ENCODE assay signal across 8 cellular contexts in the genomic region with DNA sequence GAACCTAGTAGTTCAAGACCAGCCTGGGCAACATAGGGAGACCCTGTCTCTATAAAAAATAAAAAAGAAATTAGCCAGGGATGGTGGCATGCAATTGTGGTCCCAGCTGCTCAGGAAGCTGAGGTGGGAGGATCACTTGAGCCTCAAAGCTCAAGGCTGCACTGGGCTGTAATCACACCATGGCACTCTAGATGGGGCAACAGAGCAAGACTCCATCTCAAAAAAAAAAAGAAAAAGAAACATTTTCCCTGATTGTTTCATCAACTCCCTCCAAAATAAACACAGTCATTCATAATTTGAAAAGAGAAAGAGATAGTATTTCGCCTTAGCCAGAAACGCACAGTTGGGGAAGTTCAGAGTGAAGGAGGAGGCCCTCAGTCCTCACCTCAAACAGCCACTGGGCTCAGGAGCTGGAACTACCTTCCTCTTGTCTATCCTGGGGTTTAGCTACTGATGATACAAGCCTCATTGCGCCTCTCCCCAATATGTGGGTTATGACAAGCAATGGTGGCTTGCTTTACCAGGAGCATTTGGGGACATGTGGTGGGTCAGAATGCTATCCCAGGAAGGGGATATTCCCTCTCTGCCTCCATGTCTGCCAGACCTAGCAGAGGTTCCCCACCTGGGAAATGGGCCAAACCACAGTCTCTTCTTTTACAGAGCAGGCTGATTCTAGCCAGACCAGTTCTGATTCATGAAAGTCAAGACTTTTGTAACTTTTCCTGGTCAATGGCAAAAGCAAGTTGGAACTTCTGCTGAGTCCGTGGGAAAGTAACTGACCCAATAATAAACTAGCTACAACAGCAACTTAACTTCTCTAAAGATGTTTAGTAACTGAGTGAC. TPM values are rescaled to one million over a fixed set of nuclear protein-coding genes. Genes with fewer than 3 reads are reported as not detected.
DNase-seq lines count a peak whose midpoint lies in the region; ATAC-seq and TF ChIP-seq lines count a peak whose summit lies in the region.

No MANE protein-coding gene starts in this region.

- no peak overlapping the region for H3K4me3 Mint-ChIP-seq in T-cell

- 67% methylated on average over 3 of the region's 4 CpGs for WGBS in mesenchymal stem cell

- peaks cover 3 to 12% of the 10 kb centered on the region in 2 donors for H3K27me3 Mint-ChIP-seq in T-cell

- H4K91ac ChIP-seq in mesenchymal stem cell (ENCODE audit: low read length) = no peak overlapping the region

- peaks cover 3 to 9% (median 5%) of the 10 kb centered on the region in 3 donors for H3K9me3 Mint-ChIP-seq in T-cell

- peaks cover 8% of the 10 kb centered on the region for H3K4me1 ChIP-seq in mesenchymal stem cell (ENCODE audit: control insufficient read depth, insufficient read depth, low read depth, low read length)

- peak overlapping the region; percentile 1 to 86 for H3K4ac ChIP-seq in mesenchymal stem cell (ENCODE audit: low read depth in 1 of 2, low read length in 2 of 2)

- DNase-seq in Kasumi-1 (lab: John Stamatoyannopoulos, UW) (peak; percentile 23 to 33), choroid plexus epithelial cell (ENCODE audit: low read depth) (peak; percentile 85), mesenchymal stem cell (peak; percentile 96), NCI-H187 (lab: John Stamatoyannopoulos, UW) (no peak), T-cell (no peak), COLO668 (lab: John Stamatoyannopoulos, UW; ENCODE audit: unreplicated experiment) (no peak)
- no peak for DNase-seq in stimulated activated naive CD8-positive, alpha-beta T cell treated with anti-CD3 and anti-CD28 coated beads, Interleukin-15, Interleukin-2, amounts not matched to agents 100 U/mL and 50 U/mL, for 24 hours

- H3K18ac ChIP-seq in mesenchymal stem cell (ENCODE audit: low read depth in 1 of 2, low read length in 2 of 2) = peak overlapping the region; percentile 67 to 69

- H4K8ac ChIP-seq in mesenchymal stem cell (ENCODE audit: low read length) = no peak overlapping the region

- no peak overlapping the region for H2BK5ac ChIP-seq in mesenchymal stem cell (ENCODE audit: low read depth, low read length, poor library complexity, severe bottlenecking)

- peaks cover 10% of the 10 kb centered on the region for H3K9me3 ChIP-seq in mesenchymal stem cell (ENCODE audit: control insufficient read depth, low read length)

- H3K27ac Mint-ChIP-seq in T-cell = no peak overlapping the region

- H2AFZ ChIP-seq in mesenchymal stem cell (ENCODE audit: low read depth, low read length) = no peak overlapping the region

- no peak overlapping the region for H2BK120ac ChIP-seq in mesenchymal stem cell (ENCODE audit: low read depth, low read length)

- H3K9ac ChIP-seq in mesenchymal stem cell (ENCODE audit: low read length) = peak overlapping the region; percentile 80

- no peak for ATAC-seq in stimulated activated naive CD8-positive, alpha-beta T cell treated with anti-CD3 and anti-CD28 coated beads, Interleukin-15, Interleukin-2, amounts not matched to agents 100 U/mL and 50 U/mL, for 24 hours
- no peak for ATAC-seq in T-cell (replicated peaks in 1 of 4)

- no peak overlapping the region for H3K27ac ChIP-seq in 22Rv1
- H3K27ac ChIP-seq in mesenchymal stem cell (ENCODE audit: low read length, poor library complexity, severe bottlenecking) = no peak overlapping the region

- peak overlapping the region; percentile 53 to 94 for H2BK12ac ChIP-seq in mesenchymal stem cell (ENCODE audit: low read length in 2 of 2)

- peak overlapping the region in 1 of 2 experiments; percentile 78 for H3K23ac ChIP-seq in mesenchymal stem cell (ENCODE audit: low read length in 2 of 2)

- H3K4me2 ChIP-seq in mesenchymal stem cell (ENCODE audit: low read length, poor library complexity, severe bottlenecking) = no peak overlapping the region

- CTCF ChIA-PET in T-cell (lab: Charles Lee) = interaction anchor here in 1 of 2 donors (0.5 kb wide), 1 partner anchor 133 kb away, joined by 3 read pairs; no protein-coding TSS in a partner anchor

- peak overlapping the region; percentile 49 for H2BK15ac ChIP-seq in mesenchymal stem cell (ENCODE audit: low read depth, poor library complexity, severe bottlenecking)

- no peaks in the 10 kb centered on the region for H3K36me3 Mint-ChIP-seq in T-cell

- H3K14ac ChIP-seq in mesenchymal stem cell (ENCODE audit: low read length in 2 of 2) = peak overlapping the region in 1 of 2 experiments; percentile 26

- no peak overlapping the region for H3K4me3 ChIP-seq in choroid plexus epithelial cell (ENCODE audit: low read depth, low read length)
- H3K4me3 ChIP-seq in mesenchymal stem cell (ENCODE audit: insufficient read depth in 1 of 2, low read depth in 1 of 2, low read length in 2 of 2) = no peak overlapping the region

- H3K4me1 Mint-ChIP-seq in T-cell = peaks cover 4 to 6% (median 4%) of the 10 kb centered on the region in 3 donors

- H2AK5ac ChIP-seq in mesenchymal stem cell (ENCODE audit: low read length, severe bottlenecking) = no peak overlapping the region

- H3K36me3 ChIP-seq in mesenchymal stem cell (ENCODE audit: control insufficient read depth in 1 of 2, insufficient read depth in 2 of 2, low read depth in 1 of 2, low read length in 2 of 2) = no peaks in the 10 kb centered on the region

- TF ChIP-seq CTCF in 22Rv1 (IDR thresholded peaks at IDR 0.05) (0 out of 2 replicates have a peak, but pooled peaks have one; percentile 8), choroid plexus epithelial cell (conservative IDR thresholded peaks at IDR 0.05; ENCODE audit: low read depth, low read length) (peak; percentile 46)

- POLR2A ChIA-PET in T-cell (lab: Charles Lee) = no interaction called here

- H3K27me3 ChIP-seq in mesenchymal stem cell (ENCODE audit: control insufficient read depth in 1 of 2, insufficient read depth in 1 of 2, low read length in 2 of 2) = no peaks in the 10 kb centered on the region

- H3K79me1 ChIP-seq in mesenchymal stem cell (replicated peaks; ENCODE audit: low read length, poor library complexity, severe bottlenecking) = no peaks in the 10 kb centered on the region

RNA-seq across cellular contexts. Expression of gene TMEM87B, which starts 22.2 kb away (rescaled TPM):
- polyA plus RNA-seq in mesenchymal stem cell (2013, experiment 1 of 2) = 30.8 TPM
- 35.7 TPM for polyA plus RNA-seq in mesenchymal stem cell (2013, experiment 2 of 2)
- total RNA-seq in T-cell = 10 to 100 TPM; 16.8 to 22.7 (median 19.3) TPM

Comparison
In these comparisons a context has a peak if more than half of its experiments do, and no peak if none do; other contexts are left out.
1. DNase-seq: peak in Kasumi-1 (2 of 2), choroid plexus epithelial cell (single experiment) and mesenchymal stem cell (single experiment); none in stimulated activated naive CD8-positive, alpha-beta T cell treated with anti-CD3 and anti-CD28 coated beads, Interleukin-15, Interleukin-2, amounts not matched to agents 100 U/mL and 50 U/mL, for 24 hours (single experiment), NCI-H187 (0 of 2), T-cell (0 of 34) and COLO668 (single experiment).